In genomic region chr22:21775061-21775460, GRCh38 we compare ENCODE assay signal across 16 cellular contexts. TPM values are rescaled to one million over a fixed set of nuclear protein-coding genes. Genes with fewer than 3 reads are reported as not detected.
A peak's percentile ranks its signal among the peaks of the same experiment; 100 is the strongest.
DNase-seq lines count a peak whose midpoint lies in the region; ATAC-seq, FAIRE-seq and TF ChIP-seq lines count a peak whose summit lies in the region.
"Had no signal": no experiment of that assay in that cellular context is flagged by ENCODE, and none has a peak within 500 bp of the region (broad histone marks: within the 10 kb centered on the region; RNA-seq: fewer than 3 reads in every experiment).

No MANE protein-coding gene starts in this region.

- H3K36me3 Mint-ChIP-seq in astrocyte (ENCODE audit: low read depth, unreplicated experiment) (peaks cover 32% of the 10 kb centered on the region), Calu3 (ENCODE audit: insufficient read depth, unreplicated experiment) (peaks cover 18% of the 10 kb centered on the region)

- H3K4me1 Mint-ChIP-seq in astrocyte (ENCODE audit: low read depth, unreplicated experiment) (peaks cover 17% of the 10 kb centered on the region), Calu3 (ENCODE audit: low read depth, unreplicated experiment) (no peaks in the 10 kb centered on the region)

- H3K79me2 ChIP-seq in astrocyte (ENCODE audit: insufficient read depth, low read length): no peaks in the 10 kb centered on the region

- peak overlapping the region; percentile 41 for H3K27ac Mint-ChIP-seq in astrocyte (ENCODE audit: unreplicated experiment)
- H3K27ac Mint-ChIP-seq in Calu3 (ENCODE audit: unreplicated experiment): no peak overlapping the region
- H3K27ac Mint-ChIP-seq: activated CD4-positive, alpha-beta T cell treated with anti-CD3 and anti-CD28 coated beads, Interleukin-2, amount 10 ng/mL, durations not matched to agents 7 days and 5 days had no signal

- intact Hi-C loops in Calu3 (cut with micrococcal nuclease; ENCODE audit: unreplicated experiment): no loop called here

- no peak overlapping the region for H3K4me3 Mint-ChIP-seq in astrocyte (ENCODE audit: unreplicated experiment)
- H3K4me3 Mint-ChIP-seq in Calu3 (ENCODE audit: low read depth, unreplicated experiment): no peak overlapping the region
- H3K4me3 Mint-ChIP-seq: activated CD4-positive, alpha-beta T cell treated with anti-CD3 and anti-CD28 coated beads, Interleukin-2, amount 10 ng/mL, durations not matched to agents 7 days and 5 days had no signal

- H3K27ac ChIP-seq in astrocyte (ENCODE audit: low read depth, low read length): peak overlapping the region; percentile 15
- H3K27ac ChIP-seq: 22Rv1 had no signal

- DNase-seq in DMS 273 (lab: John Stamatoyannopoulos, UW; ENCODE audit: unreplicated experiment): peak; percentile 62
- DNase-seq in DMS 273 treated with DMSO at 0.1 percent for 48 hours (lab: John Stamatoyannopoulos, UW): no peak
- DNase-seq in astrocyte (ENCODE audit: low read depth): peak; percentile 92
- DNase-seq in iris pigment epithelial cell (ENCODE audit: low read depth): peak; percentile 36
- DNase-seq in skeletal muscle cell (ENCODE audit: low read depth): peak; percentile 31
- DNase-seq in cortex of kidney (lab: John Stamatoyannopoulos, UW): no peak
- no peak for DNase-seq in Calu3
- DNase-seq: activated CD4-positive, alpha-beta T cell treated with anti-CD3 and anti-CD28 coated beads, Interleukin-2, amount 10 ng/mL, durations not matched to agents 7 days and 5 days; amniotic stem cell; effector CD8-positive, alpha-beta T cell; NK-92 treated with Interleukin-12 subunit alpha and Interleukin-12 subunit beta, amount 100 ng/mL, for 24 hours; SHP77 treated with DMSO at 0.1 percent for 48 hours; stimulated activated CD4-positive, alpha-beta T cell treated with anti-CD3 and anti-CD28 coated beads, Interleukin-2, amount 100 ng/mL, for 48 hours; T-helper 9 cell had no signal

- CTCF ChIA-PET in Calu3 (lab: Charles Lee): interaction anchor here (1.8 kb wide), 1 partner anchor 11 kb away, joined by 7 read pairs; no protein-coding TSS in a partner anchor

- no peak for ATAC-seq in HG02885 (IDR thresholded peaks at IDR 0.05; ENCODE audit: poor library complexity, unreplicated experiment)

- FAIRE-seq in astrocyte (lab: Jason Lieb, UNC): no peak

- H3K9me3 ChIP-seq in astrocyte (ENCODE audit: insufficient read depth, low read depth, low read length): no peaks in the 10 kb centered on the region

- no peak for TF ChIP-seq CTCF in astrocyte (IDR thresholded peaks at IDR 0.05; ENCODE audit: insufficient read depth, low read depth, low read length)
- TF ChIP-seq CTCF in Calu3 (IDR thresholded peaks at IDR 0.05; ENCODE audit: unreplicated experiment): no peak

- no peak overlapping the region for H3K9ac ChIP-seq in astrocyte (ENCODE audit: low read length)

- peaks cover 22% of the 10 kb centered on the region for H3K36me3 ChIP-seq in astrocyte (ENCODE audit: insufficient read depth, low read length)

- H4K20me1 ChIP-seq in astrocyte (ENCODE audit: insufficient read depth, low read length): peaks cover 27% of the 10 kb centered on the region

- H3K27me3 Mint-ChIP-seq in astrocyte (ENCODE audit: low read depth, unreplicated experiment) (no peaks in the 10 kb centered on the region), Calu3 (ENCODE audit: unreplicated experiment) (no peaks in the 10 kb centered on the region)
- H3K27me3 Mint-ChIP-seq: activated CD4-positive, alpha-beta T cell treated with anti-CD3 and anti-CD28 coated beads, Interleukin-2, amount 10 ng/mL, durations not matched to agents 7 days and 5 days had no signal

- no peak overlapping the region for H3K4me3 ChIP-seq in astrocyte (ENCODE audit: insufficient read depth, low read depth, low read length)
- H3K4me3 ChIP-seq in skeletal muscle cell (ENCODE audit: low read depth, low read length): no peak overlapping the region

- no TSS peak for BruUV-seq in Calu3 (replicated peaks; lab: Mats Ljungman, UMichigan)

- no peak overlapping the region for H2AFZ ChIP-seq in astrocyte (ENCODE audit: low read depth, low read length)

- peak overlapping the region; percentile 3 for H3K4me2 ChIP-seq in astrocyte (ENCODE audit: low read length)

- H3K9me3 Mint-ChIP-seq in astrocyte (ENCODE audit: unreplicated experiment) (no peaks in the 10 kb centered on the region), Calu3 (ENCODE audit: low read depth, unreplicated experiment) (no peaks in the 10 kb centered on the region)
- H3K9me3 Mint-ChIP-seq: activated CD4-positive, alpha-beta T cell treated with anti-CD3 and anti-CD28 coated beads, Interleukin-2, amount 10 ng/mL, durations not matched to agents 7 days and 5 days had no signal

- no peaks in the 10 kb centered on the region for H3K27me3 ChIP-seq in astrocyte (ENCODE audit: insufficient read depth, low read length)

- H3K4me1 ChIP-seq in astrocyte (ENCODE audit: insufficient read depth, low read length): peaks cover 18% of the 10 kb centered on the region

RNA-seq across cellular contexts. Expression of gene YPEL1, which starts 39.5 kb away (rescaled TPM):
- total RNA-seq in astrocyte: 0.82 and 0.86 TPM in 2 replicates
- total RNA-seq in Calu3 (2022): 1.7 and 3.3 TPM in 2 replicates

Comparison
In these comparisons a context has a peak if more than half of its experiments do, and no peak if none do; other contexts are left out.
1. DNase-seq: peak in DMS 273 (single experiment), astrocyte (single experiment), iris pigment epithelial cell (single experiment) and skeletal muscle cell (single experiment); none in DMS 273 treated with DMSO at 0.1 percent for 48 hours (single experiment), cortex of kidney (single experiment) and Calu3 (single experiment).